ENCODE assay signal across 1 cellular context in the genomic region with DNA sequence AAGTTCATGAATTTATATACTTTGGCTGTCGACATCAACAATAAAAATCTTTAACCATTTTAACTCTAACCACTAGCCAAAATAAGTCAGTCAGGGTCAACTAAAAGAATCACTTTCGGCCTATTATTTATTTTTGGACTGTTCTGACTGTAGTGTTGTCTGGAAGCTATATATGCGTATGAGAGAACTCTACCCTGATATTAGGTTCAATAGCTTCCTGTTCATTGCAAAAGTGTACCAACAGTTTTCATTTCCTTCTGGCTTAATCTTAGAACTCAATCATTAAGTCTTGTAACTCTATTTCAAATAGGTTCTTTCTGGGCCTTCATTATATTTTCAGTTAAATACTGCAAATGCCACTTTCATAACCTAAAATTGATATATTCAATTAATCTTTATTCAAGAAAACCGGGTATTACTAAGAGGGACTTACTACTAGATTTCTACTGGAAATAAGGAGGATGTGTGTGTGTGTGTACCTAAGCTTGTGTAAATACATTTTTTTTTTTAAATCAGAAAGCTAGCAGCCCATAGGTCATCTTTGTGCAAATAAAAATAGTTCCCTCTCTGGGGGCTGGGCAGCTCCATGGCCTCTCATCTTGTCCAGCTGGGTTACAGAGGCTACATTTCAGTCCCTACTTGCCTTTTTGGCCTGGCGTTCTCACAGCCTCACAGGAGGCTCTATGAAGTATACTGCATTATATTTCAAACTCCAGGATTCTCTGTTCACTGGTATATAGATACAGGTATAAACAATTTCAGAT.
A peak's percentile ranks its signal among the peaks of the same experiment; 100 is the strongest.
TF ChIP-seq lines count a peak whose summit lies in the region.

No MANE protein-coding gene starts in this region.

TF ChIP-seq in HepG2, 621 proteins besides CTCF, POLR2A, EP300 and RAD21 (continued from another document and continues in another):
- TF ChIP-seq, protein P1, sequence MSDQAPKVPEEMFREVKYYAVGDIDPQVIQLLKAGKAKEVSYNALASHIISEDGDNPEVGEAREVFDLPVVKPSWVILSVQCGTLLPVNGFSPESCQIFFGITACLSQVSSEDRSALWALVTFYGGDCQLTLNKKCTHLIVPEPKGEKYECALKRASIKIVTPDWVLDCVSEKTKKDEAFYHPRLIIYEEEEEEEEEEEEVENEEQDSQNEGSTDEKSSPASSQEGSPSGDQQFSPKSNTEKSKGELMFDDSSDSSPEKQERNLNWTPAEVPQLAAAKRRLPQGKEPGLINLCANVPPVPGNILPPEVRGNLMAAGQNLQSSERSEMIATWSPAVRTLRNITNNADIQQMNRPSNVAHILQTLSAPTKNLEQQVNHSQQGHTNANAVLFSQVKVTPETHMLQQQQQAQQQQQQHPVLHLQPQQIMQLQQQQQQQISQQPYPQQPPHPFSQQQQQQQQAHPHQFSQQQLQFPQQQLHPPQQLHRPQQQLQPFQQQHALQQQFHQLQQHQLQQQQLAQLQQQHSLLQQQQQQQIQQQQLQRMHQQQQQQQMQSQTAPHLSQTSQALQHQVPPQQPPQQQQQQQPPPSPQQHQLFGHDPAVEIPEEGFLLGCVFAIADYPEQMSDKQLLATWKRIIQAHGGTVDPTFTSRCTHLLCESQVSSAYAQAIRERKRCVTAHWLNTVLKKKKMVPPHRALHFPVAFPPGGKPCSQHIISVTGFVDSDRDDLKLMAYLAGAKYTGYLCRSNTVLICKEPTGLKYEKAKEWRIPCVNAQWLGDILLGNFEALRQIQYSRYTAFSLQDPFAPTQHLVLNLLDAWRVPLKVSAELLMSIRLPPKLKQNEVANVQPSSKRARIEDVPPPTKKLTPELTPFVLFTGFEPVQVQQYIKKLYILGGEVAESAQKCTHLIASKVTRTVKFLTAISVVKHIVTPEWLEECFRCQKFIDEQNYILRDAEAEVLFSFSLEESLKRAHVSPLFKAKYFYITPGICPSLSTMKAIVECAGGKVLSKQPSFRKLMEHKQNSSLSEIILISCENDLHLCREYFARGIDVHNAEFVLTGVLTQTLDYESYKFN (CRISPR knock-in tag; conservative IDR thresholded peaks at IDR 0.05), result peak; percentile 78
- TF ChIP-seq, protein P2, sequence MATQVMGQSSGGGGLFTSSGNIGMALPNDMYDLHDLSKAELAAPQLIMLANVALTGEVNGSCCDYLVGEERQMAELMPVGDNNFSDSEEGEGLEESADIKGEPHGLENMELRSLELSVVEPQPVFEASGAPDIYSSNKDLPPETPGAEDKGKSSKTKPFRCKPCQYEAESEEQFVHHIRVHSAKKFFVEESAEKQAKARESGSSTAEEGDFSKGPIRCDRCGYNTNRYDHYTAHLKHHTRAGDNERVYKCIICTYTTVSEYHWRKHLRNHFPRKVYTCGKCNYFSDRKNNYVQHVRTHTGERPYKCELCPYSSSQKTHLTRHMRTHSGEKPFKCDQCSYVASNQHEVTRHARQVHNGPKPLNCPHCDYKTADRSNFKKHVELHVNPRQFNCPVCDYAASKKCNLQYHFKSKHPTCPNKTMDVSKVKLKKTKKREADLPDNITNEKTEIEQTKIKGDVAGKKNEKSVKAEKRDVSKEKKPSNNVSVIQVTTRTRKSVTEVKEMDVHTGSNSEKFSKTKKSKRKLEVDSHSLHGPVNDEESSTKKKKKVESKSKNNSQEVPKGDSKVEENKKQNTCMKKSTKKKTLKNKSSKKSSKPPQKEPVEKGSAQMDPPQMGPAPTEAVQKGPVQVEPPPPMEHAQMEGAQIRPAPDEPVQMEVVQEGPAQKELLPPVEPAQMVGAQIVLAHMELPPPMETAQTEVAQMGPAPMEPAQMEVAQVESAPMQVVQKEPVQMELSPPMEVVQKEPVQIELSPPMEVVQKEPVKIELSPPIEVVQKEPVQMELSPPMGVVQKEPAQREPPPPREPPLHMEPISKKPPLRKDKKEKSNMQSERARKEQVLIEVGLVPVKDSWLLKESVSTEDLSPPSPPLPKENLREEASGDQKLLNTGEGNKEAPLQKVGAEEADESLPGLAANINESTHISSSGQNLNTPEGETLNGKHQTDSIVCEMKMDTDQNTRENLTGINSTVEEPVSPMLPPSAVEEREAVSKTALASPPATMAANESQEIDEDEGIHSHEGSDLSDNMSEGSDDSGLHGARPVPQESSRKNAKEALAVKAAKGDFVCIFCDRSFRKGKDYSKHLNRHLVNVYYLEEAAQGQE (IDR thresholded peaks at IDR 0.05; ENCODE audit: borderline replicate concordance in 1 of 2, low read depth in 1 of 2, low read length in 2 of 2), result 0 out of 4 replicates have a peak, but pooled peaks of 1 of the 2 experiments have one; percentile 20
- no peak for TF ChIP-seq ZNF33A (CRISPR knock-in tag; IDR thresholded peaks at IDR 0.05; ENCODE audit: borderline replicate concordance)
- TF ChIP-seq EHMT2 (IDR thresholded peaks at IDR 0.05; ENCODE audit: borderline replicate concordance, low read depth, low read length), result 0 out of 2 replicates have a peak, but pooled peaks have one; percentile 37
- no peak for TF ChIP-seq SOX6 (IDR thresholded peaks at IDR 0.05)
- peak; percentile 33; the same call in 1 of the 2 replicates for TF ChIP-seq SOX6 (CRISPR knock-in tag; IDR thresholded peaks at IDR 0.05)
- TF ChIP-seq MYC (CRISPR knock-in tag; IDR thresholded peaks at IDR 0.05; ENCODE audit: borderline replicate concordance), result no peak
- TF ChIP-seq FOXA1 (IDR thresholded peaks at IDR 0.05), result peak; percentile 84
- peak; percentile 74 for TF ChIP-seq FOXA1 (CRISPR knock-in tag; IDR thresholded peaks at IDR 0.05)
- no peak for TF ChIP-seq NFKB2 (CRISPR knock-in tag; IDR thresholded peaks at IDR 0.05; ENCODE audit: borderline replicate concordance)
- peak; percentile 87 for TF ChIP-seq POGZ (CRISPR knock-in tag; IDR thresholded peaks at IDR 0.05)
- TF ChIP-seq ZNF562 (CRISPR knock-in tag; IDR thresholded peaks at IDR 0.05; ENCODE audit: borderline replicate concordance), result no peak
- 0 out of 2 replicates have a peak, but pooled peaks have one; percentile 3 for TF ChIP-seq STAG1 (CRISPR knock-in tag; IDR thresholded peaks at IDR 0.05)
- peak; percentile 26; the same call in 1 of the 2 replicates for TF ChIP-seq MED1 (CRISPR knock-in tag; IDR thresholded peaks at IDR 0.05)
- TF ChIP-seq, protein P3, sequence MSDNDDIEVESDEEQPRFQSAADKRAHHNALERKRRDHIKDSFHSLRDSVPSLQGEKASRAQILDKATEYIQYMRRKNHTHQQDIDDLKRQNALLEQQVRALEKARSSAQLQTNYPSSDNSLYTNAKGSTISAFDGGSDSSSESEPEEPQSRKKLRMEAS (IDR thresholded peaks at IDR 0.05), result no peak
- no peak for TF ChIP-seq ZNF101 (CRISPR knock-in tag; IDR thresholded peaks at IDR 0.05; ENCODE audit: borderline replicate concordance, low read depth)
- no peak for TF ChIP-seq FOXO1 (CRISPR knock-in tag; IDR thresholded peaks at IDR 0.05)
- no peak for TF ChIP-seq FOSL2 (CRISPR knock-in tag; IDR thresholded peaks at IDR 0.05)
- peak; percentile 58 for TF ChIP-seq HNF4A (CRISPR knock-in tag; IDR thresholded peaks at IDR 0.05)
- no peak for TF ChIP-seq MEF2D (CRISPR knock-in tag; IDR thresholded peaks at IDR 0.05)
- no peak for TF ChIP-seq ZNF263 (CRISPR knock-in tag; IDR thresholded peaks at IDR 0.05)
- TF ChIP-seq, protein P4, sequence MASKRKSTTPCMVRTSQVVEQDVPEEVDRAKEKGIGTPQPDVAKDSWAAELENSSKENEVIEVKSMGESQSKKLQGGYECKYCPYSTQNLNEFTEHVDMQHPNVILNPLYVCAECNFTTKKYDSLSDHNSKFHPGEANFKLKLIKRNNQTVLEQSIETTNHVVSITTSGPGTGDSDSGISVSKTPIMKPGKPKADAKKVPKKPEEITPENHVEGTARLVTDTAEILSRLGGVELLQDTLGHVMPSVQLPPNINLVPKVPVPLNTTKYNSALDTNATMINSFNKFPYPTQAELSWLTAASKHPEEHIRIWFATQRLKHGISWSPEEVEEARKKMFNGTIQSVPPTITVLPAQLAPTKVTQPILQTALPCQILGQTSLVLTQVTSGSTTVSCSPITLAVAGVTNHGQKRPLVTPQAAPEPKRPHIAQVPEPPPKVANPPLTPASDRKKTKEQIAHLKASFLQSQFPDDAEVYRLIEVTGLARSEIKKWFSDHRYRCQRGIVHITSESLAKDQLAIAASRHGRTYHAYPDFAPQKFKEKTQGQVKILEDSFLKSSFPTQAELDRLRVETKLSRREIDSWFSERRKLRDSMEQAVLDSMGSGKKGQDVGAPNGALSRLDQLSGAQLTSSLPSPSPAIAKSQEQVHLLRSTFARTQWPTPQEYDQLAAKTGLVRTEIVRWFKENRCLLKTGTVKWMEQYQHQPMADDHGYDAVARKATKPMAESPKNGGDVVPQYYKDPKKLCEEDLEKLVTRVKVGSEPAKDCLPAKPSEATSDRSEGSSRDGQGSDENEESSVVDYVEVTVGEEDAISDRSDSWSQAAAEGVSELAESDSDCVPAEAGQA (IDR thresholded peaks at IDR 0.05; ENCODE audit: low read depth), result no peak
- TF ChIP-seq, protein P4 (CRISPR knock-in tag; IDR thresholded peaks at IDR 0.05; ENCODE audit: borderline replicate concordance), result no peak
- TF ChIP-seq SOX13 (IDR thresholded peaks at IDR 0.05), result no peak
- 0 out of 4 replicates have a peak, but pooled peaks of 1 of the 2 experiments have one; percentile 9 for TF ChIP-seq SOX13 (CRISPR knock-in tag; conservative IDR thresholded peaks at IDR 0.05 in 1 of 2, IDR thresholded peaks at IDR 0.05 in 1 of 2)
- TF ChIP-seq, protein P5, sequence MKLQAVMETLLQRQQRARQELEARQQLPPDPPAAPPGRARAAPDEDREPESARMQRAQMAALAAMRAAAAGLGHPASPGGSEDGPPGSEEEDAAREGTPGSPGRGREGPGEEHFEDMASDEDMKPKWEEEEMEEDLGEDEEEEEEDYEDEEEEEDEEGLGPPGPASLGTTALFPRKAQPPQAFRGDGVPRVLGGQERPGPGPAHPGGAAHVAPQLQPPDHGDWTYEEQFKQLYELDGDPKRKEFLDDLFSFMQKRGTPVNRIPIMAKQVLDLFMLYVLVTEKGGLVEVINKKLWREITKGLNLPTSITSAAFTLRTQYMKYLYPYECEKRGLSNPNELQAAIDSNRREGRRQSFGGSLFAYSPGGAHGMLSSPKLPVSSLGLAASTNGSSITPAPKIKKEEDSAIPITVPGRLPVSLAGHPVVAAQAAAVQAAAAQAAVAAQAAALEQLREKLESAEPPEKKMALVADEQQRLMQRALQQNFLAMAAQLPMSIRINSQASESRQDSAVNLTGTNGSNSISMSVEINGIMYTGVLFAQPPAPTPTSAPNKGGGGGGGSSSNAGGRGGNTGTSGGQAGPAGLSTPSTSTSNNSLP (IDR thresholded peaks at IDR 0.05; ENCODE audit: low read depth, low read length), result peak; percentile 74
- TF ChIP-seq KDM2A (CRISPR knock-in tag; IDR thresholded peaks at IDR 0.05; ENCODE audit: borderline replicate concordance, low read depth), result no peak
- no peak for TF ChIP-seq HOXA9 (CRISPR knock-in tag; IDR thresholded peaks at IDR 0.05; ENCODE audit: borderline replicate concordance)
- peak; percentile 38; the same call in 1 of the 2 replicates for TF ChIP-seq MIXL1 (CRISPR knock-in tag; IDR thresholded peaks at IDR 0.05)
- TF ChIP-seq, protein P6, sequence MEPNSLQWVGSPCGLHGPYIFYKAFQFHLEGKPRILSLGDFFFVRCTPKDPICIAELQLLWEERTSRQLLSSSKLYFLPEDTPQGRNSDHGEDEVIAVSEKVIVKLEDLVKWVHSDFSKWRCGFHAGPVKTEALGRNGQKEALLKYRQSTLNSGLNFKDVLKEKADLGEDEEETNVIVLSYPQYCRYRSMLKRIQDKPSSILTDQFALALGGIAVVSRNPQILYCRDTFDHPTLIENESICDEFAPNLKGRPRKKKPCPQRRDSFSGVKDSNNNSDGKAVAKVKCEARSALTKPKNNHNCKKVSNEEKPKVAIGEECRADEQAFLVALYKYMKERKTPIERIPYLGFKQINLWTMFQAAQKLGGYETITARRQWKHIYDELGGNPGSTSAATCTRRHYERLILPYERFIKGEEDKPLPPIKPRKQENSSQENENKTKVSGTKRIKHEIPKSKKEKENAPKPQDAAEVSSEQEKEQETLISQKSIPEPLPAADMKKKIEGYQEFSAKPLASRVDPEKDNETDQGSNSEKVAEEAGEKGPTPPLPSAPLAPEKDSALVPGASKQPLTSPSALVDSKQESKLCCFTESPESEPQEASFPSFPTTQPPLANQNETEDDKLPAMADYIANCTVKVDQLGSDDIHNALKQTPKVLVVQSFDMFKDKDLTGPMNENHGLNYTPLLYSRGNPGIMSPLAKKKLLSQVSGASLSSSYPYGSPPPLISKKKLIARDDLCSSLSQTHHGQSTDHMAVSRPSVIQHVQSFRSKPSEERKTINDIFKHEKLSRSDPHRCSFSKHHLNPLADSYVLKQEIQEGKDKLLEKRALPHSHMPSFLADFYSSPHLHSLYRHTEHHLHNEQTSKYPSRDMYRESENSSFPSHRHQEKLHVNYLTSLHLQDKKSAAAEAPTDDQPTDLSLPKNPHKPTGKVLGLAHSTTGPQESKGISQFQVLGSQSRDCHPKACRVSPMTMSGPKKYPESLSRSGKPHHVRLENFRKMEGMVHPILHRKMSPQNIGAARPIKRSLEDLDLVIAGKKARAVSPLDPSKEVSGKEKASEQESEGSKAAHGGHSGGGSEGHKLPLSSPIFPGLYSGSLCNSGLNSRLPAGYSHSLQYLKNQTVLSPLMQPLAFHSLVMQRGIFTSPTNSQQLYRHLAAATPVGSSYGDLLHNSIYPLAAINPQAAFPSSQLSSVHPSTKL (CRISPR knock-in tag; IDR thresholded peaks at IDR 0.05), result peak; percentile 75; the same call in 1 of the 2 replicates
- TF ChIP-seq FOXA3 (CRISPR knock-in tag; IDR thresholded peaks at IDR 0.05), result peak; percentile 86
- TF ChIP-seq, protein P7, sequence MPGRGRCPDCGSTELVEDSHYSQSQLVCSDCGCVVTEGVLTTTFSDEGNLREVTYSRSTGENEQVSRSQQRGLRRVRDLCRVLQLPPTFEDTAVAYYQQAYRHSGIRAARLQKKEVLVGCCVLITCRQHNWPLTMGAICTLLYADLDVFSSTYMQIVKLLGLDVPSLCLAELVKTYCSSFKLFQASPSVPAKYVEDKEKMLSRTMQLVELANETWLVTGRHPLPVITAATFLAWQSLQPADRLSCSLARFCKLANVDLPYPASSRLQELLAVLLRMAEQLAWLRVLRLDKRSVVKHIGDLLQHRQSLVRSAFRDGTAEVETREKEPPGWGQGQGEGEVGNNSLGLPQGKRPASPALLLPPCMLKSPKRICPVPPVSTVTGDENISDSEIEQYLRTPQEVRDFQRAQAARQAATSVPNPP (CRISPR knock-in tag; IDR thresholded peaks at IDR 0.05), result no peak
- TF ChIP-seq TAF1 (CRISPR knock-in tag; IDR thresholded peaks at IDR 0.05), result no peak
- TF ChIP-seq MEIS2 (CRISPR knock-in tag; IDR thresholded peaks at IDR 0.05), result no peak
- TF ChIP-seq SOX5 (CRISPR knock-in tag; IDR thresholded peaks at IDR 0.05; ENCODE audit: borderline replicate concordance), result peak; percentile 29; the same call in 1 of the 2 replicates
- no peak for TF ChIP-seq HNRNPK (IDR thresholded peaks at IDR 0.05; ENCODE audit: low read depth, low read length, poor library complexity, severe bottlenecking)
- no peak for TF ChIP-seq SNRNP70 (IDR thresholded peaks at IDR 0.05; ENCODE audit: low read depth, low read length)
